Comparison of ENCODE assay signal across 3 cellular contexts in the genomic region with DNA sequence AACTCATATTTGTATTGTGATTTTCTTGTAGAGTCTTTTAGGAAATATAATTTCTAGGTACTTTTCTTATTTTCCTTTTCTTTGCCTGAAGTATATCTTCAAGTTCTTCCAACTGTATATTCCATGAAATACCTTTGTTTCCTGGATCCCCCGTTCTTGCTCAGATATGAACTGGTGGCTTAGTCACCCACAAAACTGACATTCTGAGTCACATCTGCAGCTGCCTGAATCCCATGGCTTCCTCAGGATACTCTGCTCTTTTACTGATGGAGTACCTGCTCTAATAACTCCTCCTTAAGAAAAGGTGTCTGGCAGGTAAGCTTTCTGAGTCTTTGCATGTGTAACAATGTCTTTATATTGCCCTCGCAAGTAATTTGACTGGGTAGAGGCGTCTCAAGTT. TPM values are rescaled to one million over a fixed set of nuclear protein-coding genes. Genes with fewer than 3 reads are reported as not detected.
"Had no signal": no experiment of that assay in that cellular context is flagged by ENCODE, and none has a peak within 500 bp of the region (broad histone marks: within the 10 kb centered on the region; RNA-seq: fewer than 3 reads in every experiment).

No MANE protein-coding gene starts in this region.

RNA-seq across cellular contexts. Expression of gene NEK5, which starts 35.0 kb away (rescaled TPM):
- total RNA-seq: activated CD4-positive, alpha-beta memory T cell treated with anti-CD3 and anti-CD28 coated beads, Interleukin-2, amount 10 ng/mL, durations not matched to agents 7 days and 5 days; activated CD4-positive, alpha-beta T cell treated with anti-CD3 and anti-CD28 coated beads, Interleukin-2, amount 10 ng/mL, durations not matched to agents 7 days and 5 days; naive thymus-derived CD4-positive, alpha-beta T cell had no signal
